Comparison of ENCODE assay signal across 16 cellular contexts in genomic region chr5:124872615-124873014, GRCh38.
DNase-seq lines count a peak whose midpoint lies in the region.
"Had no signal": no experiment of that assay in that cellular context is flagged by ENCODE, and none has a peak within 500 bp of the region (broad histone marks: within the 10 kb centered on the region; RNA-seq: fewer than 3 reads in every experiment).

No MANE protein-coding gene starts in this region.

- no peak overlapping the region for H4K8ac ChIP-seq in trophoblast cell (ENCODE audit: low read depth, low read length)

- H3K14ac ChIP-seq in trophoblast cell (ENCODE audit: low read length), result no peak overlapping the region

- no peak overlapping the region for H2BK12ac ChIP-seq in trophoblast cell (ENCODE audit: low read length)

- no peak overlapping the region for H3K23ac ChIP-seq in trophoblast cell (ENCODE audit: low read length)

- no peaks in the 10 kb centered on the region for H3K36me3 ChIP-seq in trophoblast cell (ENCODE audit: control insufficient read depth in 1 of 2, insufficient read depth in 2 of 2, low read length in 2 of 2)

- no peak overlapping the region for H3K4ac ChIP-seq in trophoblast cell (ENCODE audit: low read depth, low read length)

- peak; percentile 22 for DNase-seq in NCI-H748 (lab: John Stamatoyannopoulos, UW; ENCODE audit: unreplicated experiment)
- no peak for DNase-seq in NCI-H748 treated with DMSO at 0.1 percent for 48 hours (lab: John Stamatoyannopoulos, UW)
- DNase-seq in HT1080 (ENCODE audit: low read depth), result peak; percentile 37
- peak; percentile 43 for DNase-seq in NCI-H2196 treated with DMSO at 0.1 percent for 48 hours (lab: John Stamatoyannopoulos, UW; ENCODE audit: unreplicated experiment)
- no peak for DNase-seq in MV-4-11 (lab: John Stamatoyannopoulos, UW)
- DNase-seq in GM19238 (ENCODE audit: insufficient read length, low spot score), result no peak
- no peak for DNase-seq in trophoblast cell
- DNase-seq: CD4-positive, alpha-beta T cell; DMS53; H9; Karpas-422; MM.1S; NCI-H1417; NCI-H187; NCI-H510A treated with DMSO at 0.1 percent for 48 hours; NK-92 treated with Interleukin-12 subunit alpha and Interleukin-12 subunit beta, amount 100 ng/mL, for 24 hours had no signal

- H3K79me2 ChIP-seq in trophoblast cell (ENCODE audit: control insufficient read depth, insufficient read depth, low read length, poor library complexity), result no peaks in the 10 kb centered on the region

- no peak overlapping the region for H3K18ac ChIP-seq in trophoblast cell (ENCODE audit: low read length)

- H2AFZ ChIP-seq in trophoblast cell (ENCODE audit: insufficient read depth, low read length, poor library complexity), result no peak overlapping the region

- WGBS in trophoblast cell (ENCODE audit: extremely low coverage, insufficient coverage, insufficient read length), result no CpG with 5 or more reads among the region's 2 CpGs

- no peak overlapping the region for H3K9ac ChIP-seq in trophoblast cell (ENCODE audit: low read length)

- no peak overlapping the region for H2BK120ac ChIP-seq in trophoblast cell (ENCODE audit: insufficient read depth, low read length, poor library complexity)

- peaks cover 0 to 2% of the 10 kb centered on the region in 2 experiments for H3K4me1 ChIP-seq in trophoblast cell (ENCODE audit: control insufficient read depth in 1 of 2, insufficient read depth in 2 of 2, low read length in 2 of 2)

- no peaks in the 10 kb centered on the region for H3K27me3 ChIP-seq in trophoblast cell (ENCODE audit: insufficient read depth, low read length)

- no peaks in the 10 kb centered on the region for H3K79me1 ChIP-seq in trophoblast cell (ENCODE audit: low read length)

- no peak overlapping the region for H2AK5ac ChIP-seq in trophoblast cell (ENCODE audit: low read length)

- H3K4me3 ChIP-seq in trophoblast cell (ENCODE audit: low read depth, low read length), result no peak overlapping the region

- H4K91ac ChIP-seq in trophoblast cell (ENCODE audit: low read depth, low read length), result no peak overlapping the region

- H4K12ac ChIP-seq in trophoblast cell (ENCODE audit: low read depth, low read length), result no peak overlapping the region

- H3K27ac ChIP-seq in trophoblast cell (ENCODE audit: low read depth, low read length), result no peak overlapping the region

- H3K9me3 ChIP-seq in trophoblast cell (ENCODE audit: insufficient read depth, low read depth, low read length), result no peaks in the 10 kb centered on the region

- no peak overlapping the region for H3K4me2 ChIP-seq in trophoblast cell (ENCODE audit: low read length)

- H2BK5ac ChIP-seq in trophoblast cell (ENCODE audit: low read depth, low read length, poor library complexity), result no peak overlapping the region

Comparison
In these comparisons a context has a peak if more than half of its experiments do, and no peak if none do; other contexts are left out.
1. DNase-seq: peak in NCI-H748 (single experiment), HT1080 (single experiment) and NCI-H2196 treated with DMSO at 0.1 percent for 48 hours (single experiment); none in NCI-H748 treated with DMSO at 0.1 percent for 48 hours (single experiment), MV-4-11 (single experiment), GM19238 (single experiment) and trophoblast cell (0 of 2).